Comparison of ENCODE assay signal across 15 cellular contexts in the genomic region with DNA sequence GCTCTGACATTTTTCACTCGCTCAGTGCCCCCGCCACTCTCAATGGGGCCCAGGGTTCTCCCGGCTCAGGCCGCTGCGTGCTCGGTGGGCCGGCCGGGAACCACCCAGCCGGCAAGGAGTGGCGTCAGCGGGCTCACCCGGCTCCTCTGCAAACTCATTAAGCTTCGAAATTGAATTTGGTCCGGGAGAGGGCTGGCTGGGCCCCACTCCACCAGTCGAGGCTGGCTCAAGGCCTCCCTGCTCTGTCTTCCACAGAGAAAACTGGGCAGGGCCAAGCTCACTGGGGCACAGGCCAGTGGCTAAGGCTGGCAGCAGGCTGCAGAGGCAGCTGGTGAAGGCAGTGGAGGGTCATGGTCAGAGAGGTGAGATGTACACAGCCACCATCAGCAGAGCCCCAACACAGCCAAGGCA.
"Had no signal": no experiment of that assay in that cellular context is flagged by ENCODE, and none has a peak within 500 bp of the region (broad histone marks: within the 10 kb centered on the region; RNA-seq: fewer than 3 reads in every experiment).

No MANE protein-coding gene starts in this region.

- DNase-seq: activated CD4-positive, alpha-beta T cell treated with anti-CD3 and anti-CD28 coated beads for 36 hours; activated CD8-positive, alpha-beta T cell treated with anti-CD3 and anti-CD28 coated beads, Interleukin-2, amount 10 ng/mL, durations not matched to agents 7 days and 5 days; activated naive CD4-positive, alpha-beta T cell treated with Interleukin-2 at 50 U/mL for 16 hours; activated naive CD8-positive, alpha-beta T cell treated with anti-CD3 and anti-CD28 coated beads, Interleukin-2, amount 50 U/mL, for 24 hours; heart right ventricle; islet precursor cell; left ventricle myocardium inferior; mesenchymal stem cell; right cardiac atrium; T1000; transverse colon; WERI-Rb-1 had no signal

- H3K4me1 ChIP-seq: esophagus muscularis mucosa, heart right ventricle, left ventricle myocardium inferior, transverse colon had no signal

- H3K27ac ChIP-seq: cardiac muscle cell, esophagus muscularis mucosa, heart right ventricle, left ventricle myocardium inferior, transverse colon, WERI-Rb-1 had no signal

- H3K9me3 ChIP-seq: esophagus muscularis mucosa, heart right ventricle, left ventricle myocardium inferior, transverse colon had no signal

- ATAC-seq: activated CD4-positive, alpha-beta T cell treated with anti-CD3 and anti-CD28 coated beads for 36 hours; activated CD8-positive, alpha-beta T cell treated with anti-CD3 and anti-CD28 coated beads, Interleukin-2, amount 10 ng/mL, durations not matched to agents 7 days and 5 days; activated naive CD8-positive, alpha-beta T cell treated with anti-CD3 and anti-CD28 coated beads, Interleukin-2, amount 50 U/mL, for 24 hours; heart right ventricle; right cardiac atrium; stimulated activated effector memory CD8-positive, alpha-beta T cell treated with anti-CD3 and anti-CD28 coated beads, Interleukin-12 subunit alpha, Interleukin-12 subunit beta, amount 100 ng/mL, for 72 hours had no signal

- H3K36me3 ChIP-seq: cardiac muscle cell, esophagus muscularis mucosa, heart right ventricle, left ventricle myocardium inferior, transverse colon, WERI-Rb-1 had no signal

- H3K4me3 ChIP-seq: cardiac muscle cell, esophagus muscularis mucosa, heart right ventricle, left ventricle myocardium inferior, transverse colon had no signal
